10 cellular contexts compared by ENCODE assay signal in genomic region chr5:5573798-5574380, GRCh38.
"Had no signal": no experiment of that assay in that cellular context is flagged by ENCODE, and none has a peak within 500 bp of the region (broad histone marks: within the 10 kb centered on the region; RNA-seq: fewer than 3 reads in every experiment).

No MANE protein-coding gene starts in this region.

- ATAC-seq: activated CD4-positive, CD25-positive, alpha-beta regulatory T cell treated with anti-CD3 and anti-CD28 coated beads, Interleukin-2, amount 50 U/mL, for 24 hours had no signal

- H3K27ac ChIP-seq: lower lobe of right lung, pancreas had no signal

- H3K9me3 ChIP-seq: breast epithelium, lower lobe of right lung, pancreas had no signal

- H3K27me3 ChIP-seq: breast epithelium, pancreas had no signal

- H3K36me3 ChIP-seq: breast epithelium, lower lobe of right lung, pancreas had no signal

- DNase-seq: anterior cingulate cortex; effector memory CD4-positive, alpha-beta T cell; foreskin melanocyte; lower lobe of right lung; midbrain; stimulated activated CD4-positive, alpha-beta T cell treated with anti-CD3 and anti-CD28 coated beads, Interleukin-2, amount 100 ng/mL, for 48 hours; stimulated activated naive CD4-positive, alpha-beta T cell had no signal

- H3K4me1 ChIP-seq: breast epithelium, lower lobe of right lung, pancreas had no signal

- H3K4me3 ChIP-seq: lower lobe of right lung, pancreas had no signal
